ENCODE assay signal across 8 cellular contexts in genomic region chr9:37592108-37592951, GRCh38.
DNase-seq lines count a peak whose midpoint lies in the region; ATAC-seq and TF ChIP-seq lines count a peak whose summit lies in the region.

TSS of gene TOMM5 (minus strand) at chr9:37592597. CDS start at chr9:37592532, 65 bp downstream.

- no peak for TF ChIP-seq CTCF in AG09319 (IDR thresholded peaks at IDR 0.05; ENCODE audit: low read depth, low read length)

- ATAC-seq in GM19035 (IDR thresholded peaks at IDR 0.05; ENCODE audit: unreplicated experiment) (peak; percentile 81), HG03342 (IDR thresholded peaks at IDR 0.05; ENCODE audit: unreplicated experiment) (peak; percentile 87)

- peak; percentile 72 for DNase-seq in AG09319 (ENCODE audit: extremely low read depth, low read depth)
- peak; percentile 87 for DNase-seq in NCI-H345 treated with DMSO at 0.1 percent for 48 hours (lab: John Stamatoyannopoulos, UW; ENCODE audit: unreplicated experiment)
- peak; percentile 84 for DNase-seq in activated CD4-positive, CD25-positive, alpha-beta regulatory T cell treated with anti-CD3 and anti-CD28 coated beads, Interleukin-2, amount 50 U/mL, for 16 hours (ENCODE audit: low read depth, low spot score)
- peak; percentile 91 for DNase-seq in central memory CD4-positive, alpha-beta T cell
- peak; percentile 96 for DNase-seq in iris pigment epithelial cell (ENCODE audit: low read depth)
- DNase-seq in stimulated activated CD4-positive, alpha-beta T cell treated with anti-CD3 and anti-CD28 coated beads, Interleukin-12 subunit alpha, Interleukin-12 subunit beta, amount 100 ng/mL, for 4 hours = peak; percentile 86

Comparison
In these comparisons a context has a peak if more than half of its experiments do, and no peak if none do; other contexts are left out.
1. Peak in every context shown above with its lines: DNase-seq and ATAC-seq.